ENCODE assay signal across 34 cellular contexts in genomic region chr13:21216332-21216731, GRCh38. TPM values are rescaled to one million over a fixed set of nuclear protein-coding genes. Genes with fewer than 3 reads are reported as not detected.
DNase-seq lines count a peak whose midpoint lies in the region; ATAC-seq, FAIRE-seq and TF ChIP-seq lines count a peak whose summit lies in the region.
"Had no signal": no experiment of that assay in that cellular context is flagged by ENCODE, and none has a peak within 500 bp of the region (broad histone marks: within the 10 kb centered on the region; RNA-seq: fewer than 3 reads in every experiment).

No MANE protein-coding gene starts in this region.

- no peaks in the 10 kb centered on the region for H3K4me1 Mint-ChIP-seq in osteocyte (ENCODE audit: unreplicated experiment)
- H3K4me1 Mint-ChIP-seq: B cell had no signal

- no peaks in the 10 kb centered on the region for H3K36me3 Mint-ChIP-seq in osteocyte (ENCODE audit: unreplicated experiment)

- peak overlapping the region; percentile 80 for H2AFZ ChIP-seq in ACC112 (ENCODE audit: low read length, unreplicated experiment)
- peak overlapping the region; percentile 30 for H2AFZ ChIP-seq in endothelial cell of umbilical vein (ENCODE audit: low read depth, low read length)

- no peak for TF ChIP-seq POLR2A in endothelial cell of umbilical vein (IDR thresholded peaks at IDR 0.05; ENCODE audit: low read depth, low read length)

- no peaks in the 10 kb centered on the region for H3K36me3 ChIP-seq in ACC112 (ENCODE audit: insufficient read depth, low read length)
- no peaks in the 10 kb centered on the region for H3K36me3 ChIP-seq in KOPT-K1 (ENCODE audit: insufficient read depth, low read length)
- H3K36me3 ChIP-seq in endothelial cell of umbilical vein (ENCODE audit: control insufficient read depth in 2 of 2, extremely low read depth in 1 of 2, insufficient read depth in 2 of 2, low read length in 2 of 2) = no peaks in the 10 kb centered on the region
- H3K36me3 ChIP-seq in colonic mucosa = no peaks in the 10 kb centered on the region
- H3K36me3 ChIP-seq: gastrocnemius medialis, lower lobe of right lung, ovary, spleen, thoracic aorta had no signal

- ATAC-seq in GM19351 (IDR thresholded peaks at IDR 0.05; ENCODE audit: unreplicated experiment) = no peak
- ATAC-seq: activated naive CD8-positive, alpha-beta T cell treated with anti-CD3 and anti-CD28 coated beads, Interleukin-2, amount 50 U/mL, for 24 hours; activated T-cell treated with anti-CD3 and anti-CD28 coated beads, Interleukin-2, amount 50 U/mL, for 4 hours; gastrocnemius medialis; lower lobe of right lung; mucosa of descending colon; natural killer cell treated with Interleukin-12 subunit alpha and Interleukin-12 subunit beta and Interleukin-15 and Interleukin-18, amount 100 ng/mL, for 72 hours; PC-3; stimulated activated naive CD8-positive, alpha-beta T cell treated with anti-CD3 and anti-CD28 coated beads, Interleukin-15, Interleukin-2, amounts not matched to agents 100 U/mL and 50 U/mL, for 24 hours had no signal

- H3K9me3 ChIP-seq in KOPT-K1 (ENCODE audit: insufficient read depth, low read length, poor library complexity, severe bottlenecking) = peaks cover 19% of the 10 kb centered on the region
- no peaks in the 10 kb centered on the region for H3K9me3 ChIP-seq in endothelial cell of umbilical vein (replicated peaks; ENCODE audit: control insufficient read depth, insufficient read depth, low read length)
- no peaks in the 10 kb centered on the region for H3K9me3 ChIP-seq in colonic mucosa
- H3K9me3 ChIP-seq: gastrocnemius medialis, ovary had no signal

- H3K9ac ChIP-seq in endothelial cell of umbilical vein (replicated peaks; ENCODE audit: extremely low read depth, insufficient read depth, low read length) (no peak overlapping the region), colonic mucosa (ENCODE audit: low read depth in 2 of 2, low read length in 2 of 2) (no peak overlapping the region)

- H3K9me3 Mint-ChIP-seq in osteocyte (ENCODE audit: unreplicated experiment) = peaks cover 6% of the 10 kb centered on the region
- H3K9me3 Mint-ChIP-seq: natural killer cell treated with Interleukin-12 subunit alpha and Interleukin-12 subunit beta and Interleukin-15 and Interleukin-18, amount 100 ng/mL, for 72 hours had no signal

- peaks cover 28% of the 10 kb centered on the region for H3K27me3 ChIP-seq in ACC112 (ENCODE audit: insufficient read depth, low read length)
- H3K27me3 ChIP-seq in endothelial cell of umbilical vein (ENCODE audit: control insufficient read depth in 2 of 2, insufficient read depth in 2 of 2, low read length in 2 of 2) = peaks cover 3 to 4% of the 10 kb centered on the region in 2 experiments
- no peaks in the 10 kb centered on the region for H3K27me3 ChIP-seq in colonic mucosa
- H3K27me3 ChIP-seq: ovary had no signal

- H4K20me1 ChIP-seq in endothelial cell of umbilical vein (replicated peaks; ENCODE audit: control insufficient read depth, extremely low read depth, insufficient read depth, low read length) = no peaks in the 10 kb centered on the region

- H3K4me3 ChIP-seq in ACC112 (ENCODE audit: low read depth, low read length) (peak overlapping the region; percentile 25; the same call in 1 of the 2 replicates), endothelial cell of umbilical vein (replicated peaks in 1 of 3; ENCODE audit: insufficient read depth in 1 of 3, low read depth in 1 of 3, low read length in 3 of 3) (no peak overlapping the region), colonic mucosa (no peak overlapping the region)
- H3K4me3 ChIP-seq: gastrocnemius medialis, lower lobe of right lung, mucosa of descending colon, ovary, SK-N-MC, spleen, thoracic aorta had no signal

- H3K27me3 Mint-ChIP-seq in osteocyte (ENCODE audit: unreplicated experiment) = peaks cover 44% of the 10 kb centered on the region
- H3K27me3 Mint-ChIP-seq: dendritic cell treated with granulocyte-macrophage colony-stimulating factor and Interleukin-4, amounts not matched to agents 40 ng/mL and 50 ng/mL, for 4 days had no signal

- dilution Hi-C loops in endothelial cell of umbilical vein (cut with MboI; ENCODE audit: extremely low pct_ligation_motif_present, low sequenced_read_pairs) = no loop called here

- intact Hi-C loops in endothelial cell of umbilical vein (cut with micrococcal nuclease) = no loop called here
- intact Hi-C loops in colonic mucosa (cut with DNase I) = no loop called here

- no peaks in the 10 kb centered on the region for H3K9me1 ChIP-seq in endothelial cell of umbilical vein (replicated peaks; ENCODE audit: control insufficient read depth, extremely low read depth, insufficient read depth, low read length)

- H3K27ac Mint-ChIP-seq in osteocyte (ENCODE audit: unreplicated experiment) = no peak overlapping the region
- H3K27ac Mint-ChIP-seq: activated naive CD8-positive, alpha-beta T cell treated with anti-CD3 and anti-CD28 coated beads, Interleukin-2, amount 50 U/mL, for 24 hours; B cell; CD8-positive, alpha-beta memory T cell; dendritic cell treated with granulocyte-macrophage colony-stimulating factor and Interleukin-4, amounts not matched to agents 40 ng/mL and 50 ng/mL, for 4 days; natural killer cell treated with Interleukin-12 subunit alpha and Interleukin-12 subunit beta and Interleukin-15 and Interleukin-18, amount 100 ng/mL, for 72 hours; T-helper 1 cell treated with Interleukin-12 subunit alpha and Interleukin-12 subunit beta and Interleukin-4 antibody, amounts not matched to agents 30 μg/mL and 1 μg/mL, for 36 hours had no signal

- no peak for TF ChIP-seq CTCF in endothelial cell of umbilical vein (IDR thresholded peaks at IDR 0.05; ENCODE audit: extremely low read depth in 1 of 2, insufficient read depth in 1 of 2, low read depth in 1 of 2, low read length in 2 of 2)
- TF ChIP-seq CTCF in osteocyte (IDR thresholded peaks at IDR 0.05) = no peak
- TF ChIP-seq CTCF in GM10248 (IDR thresholded peaks at IDR 0.05; ENCODE audit: control extremely low read depth, extremely low read depth, low read depth, missing control alignments) = no peak
- TF ChIP-seq CTCF in colonic mucosa (IDR thresholded peaks at IDR 0.05) = no peak

- H3K27ac ChIP-seq in ACC112 (ENCODE audit: low read depth, low read length) = no peak overlapping the region
- H3K27ac ChIP-seq in KOPT-K1 (ENCODE audit: low read depth, low read length, poor library complexity, severe bottlenecking) = peak overlapping the region; percentile 84
- H3K27ac ChIP-seq in endothelial cell of umbilical vein (ENCODE audit: insufficient read depth, low read depth, low read length) = no peak overlapping the region
- no peak overlapping the region for H3K27ac ChIP-seq in colonic mucosa
- H3K27ac ChIP-seq: gastrocnemius medialis, lower lobe of right lung, ovary, SK-N-MC, spleen, thoracic aorta had no signal

- no TSS peak for BruUV-seq in endothelial cell of umbilical vein (replicated peaks; lab: Mats Ljungman, UMichigan)

- no peak for FAIRE-seq in endothelial cell of umbilical vein (lab: Jason Lieb, UNC)
- FAIRE-seq: GM12891 had no signal

- no peaks in the 10 kb centered on the region for H3K79me2 ChIP-seq in ACC112 (ENCODE audit: control insufficient read depth, insufficient read depth, low read length, unreplicated experiment)
- no peaks in the 10 kb centered on the region for H3K79me2 ChIP-seq in endothelial cell of umbilical vein (ENCODE audit: control insufficient read depth, insufficient read depth, low read length)

- DNase-seq in endothelial cell of umbilical vein (ENCODE audit: low read depth, low spot score) (no peak), osteocyte (ENCODE audit: extremely low spot score, unreplicated experiment) (peak; percentile 21), GM10248 (ENCODE audit: extremely low spot score) (no peak), MV-4-11 (lab: John Stamatoyannopoulos, UW) (no peak), colonic mucosa (no peak)
- DNase-seq: activated CD4-positive, CD25-positive, alpha-beta regulatory T cell; activated naive CD8-positive, alpha-beta T cell treated with anti-CD3 and anti-CD28 coated beads, Interleukin-2, amount 50 U/mL, for 24 hours; activated T-cell treated with anti-CD3 and anti-CD28 coated beads, Interleukin-2, amount 50 U/mL, for 4 hours; CD8-positive, alpha-beta memory T cell; DMS 273 treated with DMSO at 0.1 percent for 48 hours; EL; gastrocnemius medialis; lower lobe of right lung; mucosa of descending colon; NCI-H1092 treated with DMSO at 0.1 percent for 48 hours; NCI-H1694 treated with DMSO at 0.1 percent for 48 hours; NCI-H2171; NCI-H510A treated with DMSO at 0.1 percent for 48 hours; NK-92 treated with Interleukin-12 subunit alpha and Interleukin-12 subunit beta, amount 100 ng/mL, for 24 hours; ovary; PC-3; spleen; stimulated activated CD4-positive, alpha-beta T cell treated with anti-CD3 and anti-CD28 coated beads, Interleukin-2, amount 100 ng/mL, for 24 hours; stimulated activated naive CD8-positive, alpha-beta T cell treated with anti-CD3 and anti-CD28 coated beads, Interleukin-15, Interleukin-2, amounts not matched to agents 100 U/mL and 50 U/mL, for 24 hours had no signal

- H3K4me3 Mint-ChIP-seq in osteocyte (ENCODE audit: unreplicated experiment) = no peak overlapping the region
- H3K4me3 Mint-ChIP-seq: activated naive CD8-positive, alpha-beta T cell treated with anti-CD3 and anti-CD28 coated beads, Interleukin-2, amount 50 U/mL, for 24 hours; activated T-cell treated with anti-CD3 and anti-CD28 coated beads, Interleukin-2, amount 50 U/mL, for 4 hours; B cell; CD8-positive, alpha-beta memory T cell; dendritic cell treated with granulocyte-macrophage colony-stimulating factor and Interleukin-4, amounts not matched to agents 40 ng/mL and 50 ng/mL, for 4 days; natural killer cell treated with Interleukin-12 subunit alpha and Interleukin-12 subunit beta and Interleukin-15 and Interleukin-18, amount 100 ng/mL, for 72 hours; T-helper 1 cell treated with Interleukin-12 subunit alpha and Interleukin-12 subunit beta and Interleukin-4 antibody, amounts not matched to agents 30 μg/mL and 1 μg/mL, for 36 hours had no signal

- CTCF ChIA-PET in endothelial cell of umbilical vein (lab: Charles Lee) = no interaction called here
- CTCF ChIA-PET in GM10248 (lab: Yijun Ruan, JAX) = no interaction called here

- H3K4me1 ChIP-seq in ACC112 (ENCODE audit: control insufficient read depth, insufficient read depth, low read length, unreplicated experiment) (no peaks in the 10 kb centered on the region), endothelial cell of umbilical vein (ENCODE audit: control insufficient read depth, extremely low read depth, insufficient read depth, low read length) (no peaks in the 10 kb centered on the region), colonic mucosa (no peaks in the 10 kb centered on the region)
- H3K4me1 ChIP-seq: gastrocnemius medialis, lower lobe of right lung had no signal

- POLR2A ChIA-PET in endothelial cell of umbilical vein (lab: Charles Lee) (no interaction called here), GM10248 (lab: Yijun Ruan, JAX) (no interaction called here)

- no peak overlapping the region for H3K4me2 ChIP-seq in endothelial cell of umbilical vein (ENCODE audit: insufficient read depth, low read length)

RNA-seq across cellular contexts. Expression of gene MRPL57, which starts 39.9 kb away (rescaled TPM):
- total RNA-seq in endothelial cell of umbilical vein = 19.5 and 23.1 TPM in 2 replicates
- polyA plus RNA-seq in endothelial cell of umbilical vein = 17.7 and 20.8 TPM in 2 replicates
- 14.4 TPM in 2 replicates for polyA plus RNA-seq in endothelial cell of umbilical vein (2011; cell fraction: cytosol; rRNA removed)
- 4.5 and 5.3 TPM in 2 replicates for polyA plus RNA-seq in endothelial cell of umbilical vein (2011; cell fraction: nucleus; rRNA removed)
- polyA plus RNA-seq in endothelial cell of umbilical vein (2012) = 17.7 and 22.6 TPM in 2 replicates
- polyA minus RNA-seq in endothelial cell of umbilical vein = 6.0 and 10.6 TPM in 2 replicates
- polyA minus RNA-seq in endothelial cell of umbilical vein (2011; cell fraction: cytosol; rRNA and poly(A)+ RNA removed) = 11.2 TPM
- polyA minus RNA-seq in endothelial cell of umbilical vein (2011; cell fraction: nucleus; rRNA and poly(A)+ RNA removed) = 1.6 and 2.8 TPM in 2 replicates
- 15.1 and 16.1 TPM in 2 replicates for total RNA-seq in osteocyte
- total RNA-seq in colonic mucosa = 10 to 100 TPM; 18.3 to 25.2 TPM

RNA-seq across cellular contexts. Expression of gene SKA3, which starts 40.0 kb away (rescaled TPM):
- total RNA-seq in endothelial cell of umbilical vein = 25.9 and 28.7 TPM in 2 replicates
- polyA plus RNA-seq in endothelial cell of umbilical vein = 7.6 and 9.4 TPM in 2 replicates
- 14.6 and 20.8 TPM in 2 replicates for polyA plus RNA-seq in endothelial cell of umbilical vein (2011; cell fraction: cytosol; rRNA removed)
- 9.0 and 14.1 TPM in 2 replicates for polyA plus RNA-seq in endothelial cell of umbilical vein (2011; cell fraction: nucleus; rRNA removed)
- 7.4 and 15.5 TPM in 2 replicates for polyA plus RNA-seq in endothelial cell of umbilical vein (2012)
- polyA minus RNA-seq in endothelial cell of umbilical vein = 5.7 and 6.3 TPM in 2 replicates
- 21.1 TPM for polyA minus RNA-seq in endothelial cell of umbilical vein (2011; cell fraction: cytosol; rRNA and poly(A)+ RNA removed)
- polyA minus RNA-seq in endothelial cell of umbilical vein (2011; cell fraction: nucleus; rRNA and poly(A)+ RNA removed) = 5.5 and 9.9 TPM in 2 replicates
- total RNA-seq in osteocyte = 4.0 and 4.2 TPM in 2 replicates
- total RNA-seq in colonic mucosa = 10 to 100 TPM in 1 of 2 donors, 1 to 10 TPM in 1; 6.2 to 18.1 TPM
- total RNA-seq: thoracic aorta had no signal
- polyA plus RNA-seq: CD8-positive, alpha-beta memory T cell had no signal
